In the genomic region with DNA sequence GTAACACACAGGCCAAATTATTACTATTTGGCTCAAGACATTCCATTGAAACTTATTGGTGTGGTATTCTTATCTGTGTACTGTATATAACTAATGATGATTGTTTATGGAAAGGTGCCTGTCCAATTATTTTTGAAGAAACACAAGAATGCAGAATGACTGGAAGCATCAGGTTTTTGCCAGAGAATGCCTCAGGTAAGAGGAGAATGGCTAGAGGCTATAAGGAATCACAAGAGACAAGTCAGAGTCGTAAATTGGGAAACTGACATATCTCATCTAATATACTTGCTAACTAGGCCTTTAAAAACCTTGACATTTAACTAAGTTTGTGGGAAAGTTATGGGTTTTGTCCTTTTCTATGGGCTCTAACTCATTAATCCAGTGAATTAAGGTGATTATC, we compare ENCODE assay signal across 23 cellular contexts.
"Had no signal": no experiment of that assay in that cellular context is flagged by ENCODE, and none has a peak within 500 bp of the region (broad histone marks: within the 10 kb centered on the region; RNA-seq: fewer than 3 reads in every experiment).

No MANE protein-coding gene starts in this region.

- ATAC-seq: activated CD4-positive, alpha-beta T cell treated with anti-CD3 and anti-CD28 coated beads for 36 hours; activated CD8-positive, alpha-beta T cell treated with anti-CD3 and anti-CD28 coated beads for 36 hours; Panc1; Right ventricle myocardium inferior had no signal

- H3K4me1 Mint-ChIP-seq: activated CD4-positive, alpha-beta T cell treated with anti-CD3 and anti-CD28 coated beads for 36 hours; activated naive CD8-positive, alpha-beta T cell treated with anti-CD3 and anti-CD28 coated beads, Interleukin-2, amount 10 ng/mL, durations not matched to agents 7 days and 5 days had no signal

- DNase-seq: activated CD4-positive, alpha-beta T cell treated with anti-CD3 and anti-CD28 coated beads for 36 hours; activated CD4-positive, alpha-beta T cell treated with anti-CD3 and anti-CD28 coated beads, Interleukin-2, amount 50 U/mL, for 1 hour; activated CD8-positive, alpha-beta memory T cell treated with anti-CD3 and anti-CD28 coated beads, Interleukin-2, amount 50 U/mL, for 48 hours; activated CD8-positive, alpha-beta T cell treated with anti-CD3 and anti-CD28 coated beads for 36 hours; activated naive CD4-positive, alpha-beta T cell treated with anti-CD3 and anti-CD28 coated beads, Interleukin-2, amount 50 U/mL, for 16 hours; activated naive CD8-positive, alpha-beta T cell treated with anti-CD3 and anti-CD28 coated beads, Interleukin-2, amount 10 ng/mL, durations not matched to agents 7 days and 5 days; activated T-cell treated with anti-CD3 and anti-CD28 coated beads, Interleukin-2, amount 50 U/mL, for 1 hour; aorta; caudate nucleus; MM.1S; NCI-H1105; NCI-H1436; NCI-H1694 treated with DMSO at 0.1 percent for 48 hours; NCI-H2029 treated with DMSO at 0.1 percent for 48 hours; NCI-H510A treated with DMSO at 0.1 percent for 48 hours; NCI-H69; NK-92 treated with Interleukin-12 subunit alpha and Interleukin-12 subunit beta, amount 100 ng/mL, for 24 hours; RPMI8226; T-helper 1 cell had no signal

- H3K9me3 Mint-ChIP-seq: activated CD8-positive, alpha-beta T cell treated with anti-CD3 and anti-CD28 coated beads for 36 hours; activated naive CD8-positive, alpha-beta T cell treated with anti-CD3 and anti-CD28 coated beads, Interleukin-2, amount 10 ng/mL, durations not matched to agents 7 days and 5 days had no signal

- H3K4me3 Mint-ChIP-seq: activated CD4-positive, alpha-beta T cell treated with anti-CD3 and anti-CD28 coated beads for 36 hours; activated CD8-positive, alpha-beta T cell treated with anti-CD3 and anti-CD28 coated beads for 36 hours; activated naive CD8-positive, alpha-beta T cell treated with anti-CD3 and anti-CD28 coated beads, Interleukin-2, amount 10 ng/mL, durations not matched to agents 7 days and 5 days had no signal

- H3K27ac ChIP-seq: breast epithelium, VCaP had no signal

- H3K4me1 ChIP-seq: breast epithelium had no signal

- H3K27me3 ChIP-seq: breast epithelium had no signal

- H3K27ac Mint-ChIP-seq: activated CD4-positive, alpha-beta T cell treated with anti-CD3 and anti-CD28 coated beads for 36 hours; activated CD8-positive, alpha-beta T cell treated with anti-CD3 and anti-CD28 coated beads for 36 hours; activated naive CD8-positive, alpha-beta T cell treated with anti-CD3 and anti-CD28 coated beads, Interleukin-2, amount 10 ng/mL, durations not matched to agents 7 days and 5 days had no signal

- H3K36me3 Mint-ChIP-seq: activated naive CD8-positive, alpha-beta T cell treated with anti-CD3 and anti-CD28 coated beads, Interleukin-2, amount 10 ng/mL, durations not matched to agents 7 days and 5 days had no signal

- H3K9me3 ChIP-seq: breast epithelium had no signal

- H3K27me3 Mint-ChIP-seq: activated CD4-positive, alpha-beta T cell treated with anti-CD3 and anti-CD28 coated beads for 36 hours; activated CD8-positive, alpha-beta T cell treated with anti-CD3 and anti-CD28 coated beads for 36 hours had no signal
